21 cellular contexts compared by ENCODE assay signal in genomic region chr3:13715167-13715954, GRCh38.
A peak's percentile ranks its signal among the peaks of the same experiment; 100 is the strongest.
DNase-seq lines count a peak whose midpoint lies in the region; ATAC-seq and TF ChIP-seq lines count a peak whose summit lies in the region.
"Had no signal": no experiment of that assay in that cellular context is flagged by ENCODE, and none has a peak within 500 bp of the region (broad histone marks: within the 10 kb centered on the region; RNA-seq: fewer than 3 reads in every experiment).

No MANE protein-coding gene starts in this region.

- H3K27me3 Mint-ChIP-seq in T-helper 17 cell = no peaks in the 10 kb centered on the region

- no peak overlapping the region for H3K4me3 ChIP-seq in lung
- no peak overlapping the region for H3K4me3 ChIP-seq in vagina
- H3K4me3 ChIP-seq: skin epidermis had no signal

- H3K36me3 Mint-ChIP-seq in T-helper 17 cell (ENCODE audit: low read depth) = no peaks in the 10 kb centered on the region
- H3K36me3 Mint-ChIP-seq: memory B cell had no signal

- no peak overlapping the region for H3K27ac Mint-ChIP-seq in T-helper 17 cell
- H3K27ac Mint-ChIP-seq: memory B cell, naive B cell had no signal

- no peaks in the 10 kb centered on the region for H3K4me1 Mint-ChIP-seq in T-helper 17 cell
- H3K4me1 Mint-ChIP-seq: memory B cell, naive B cell had no signal

- H3K27me3 ChIP-seq in lung (ENCODE audit: control insufficient read depth, insufficient read depth) (no peaks in the 10 kb centered on the region), vagina (no peaks in the 10 kb centered on the region)

- DNase-seq in activated effector memory CD4-positive, alpha-beta T cell treated with anti-CD3 and anti-CD28 coated beads, Interleukin-2, amount 50 U/mL, for 16 hours = peak; percentile 48
- no peak for DNase-seq in activated effector memory CD4-positive, alpha-beta T cell treated with Interleukin-2 at 50 U/mL for 16 hours
- peak; percentile 25 for DNase-seq in activated CD8-positive, alpha-beta memory T cell treated with anti-CD3 and anti-CD28 coated beads, Interleukin-2, amount 50 U/mL, for 48 hours
- DNase-seq in lung (ENCODE audit: low spot score) (peak; percentile 25), vagina (ENCODE audit: extremely low spot score in 2 of 2) (peak; percentile 81), NCI-H524 (lab: John Stamatoyannopoulos, UW) (no peak), T-helper 17 cell (no peak)
- DNase-seq: ACHN; activated naive CD4-positive, alpha-beta T cell treated with Interleukin-2 at 50 U/mL for 16 hours; DMS 273 treated with DMSO at 0.1 percent for 48 hours; IMR-90; naive B cell; NCI-H1436; NCI-H526; Right ventricle myocardium superior; stimulated activated CD4-positive, alpha-beta T cell treated with anti-CD3 and anti-CD28 coated beads, Interleukin-2, amount 100 ng/mL, for 48 hours had no signal

- TF ChIP-seq POLR2A in vagina (IDR thresholded peaks at IDR 0.05) = no peak

- H3K4me3 Mint-ChIP-seq in T-helper 17 cell = no peak overlapping the region
- H3K4me3 Mint-ChIP-seq: memory B cell, naive B cell had no signal

- no peaks in the 10 kb centered on the region for H3K36me3 ChIP-seq in lung (ENCODE audit: control insufficient read depth in 2 of 2, insufficient read depth in 2 of 2, low read length in 2 of 2)
- H3K36me3 ChIP-seq in vagina = no peaks in the 10 kb centered on the region

- intact Hi-C loops in vagina (cut with DNase I) = no loop called here

- no peaks in the 10 kb centered on the region for H3K4me1 ChIP-seq in lung (ENCODE audit: control insufficient read depth in 2 of 2, insufficient read depth in 2 of 2, low read length in 2 of 2)
- no peaks in the 10 kb centered on the region for H3K4me1 ChIP-seq in vagina

- H3K27ac ChIP-seq in lung (ENCODE audit: low read depth in 1 of 2, low read length in 1 of 2) = no peak overlapping the region
- no peak overlapping the region for H3K27ac ChIP-seq in vagina
- H3K27ac ChIP-seq: C4-2B, HL-60, skin epidermis had no signal

- WGBS in lung, 2 donors = 86 to 87% methylated on average over 4 of the region's 4 CpGs

- TF ChIP-seq CTCF in lung (IDR thresholded peaks at IDR 0.05; ENCODE audit: control extremely low read depth, extremely low read depth) = no peak
- no peak for TF ChIP-seq CTCF in vagina (IDR thresholded peaks at IDR 0.05)

- peaks cover 0 to 19% of the 10 kb centered on the region in 2 donors for H3K9me3 ChIP-seq in lung (ENCODE audit: control insufficient read depth in 2 of 2, insufficient read depth in 1 of 2, low read length in 1 of 2)
- H3K9me3 ChIP-seq in vagina = no peaks in the 10 kb centered on the region
- no peaks in the 10 kb centered on the region for H3K9me3 ChIP-seq in T-helper 17 cell (ENCODE audit: control insufficient read depth, low read length, poor library complexity, severe bottlenecking)

- ATAC-seq in lung (ENCODE audit: insufficient read depth, low FRiP score) (no peak), GM21528 (IDR thresholded peaks at IDR 0.05; ENCODE audit: low FRiP score, unreplicated experiment) (no peak), T-helper 17 cell (no peak)

Comparison
In these comparisons a context has a peak if more than half of its experiments do, and no peak if none do; other contexts are left out.
1. DNase-seq: peak in activated effector memory CD4-positive, alpha-beta T cell treated with anti-CD3 and anti-CD28 coated beads, Interleukin-2, amount 50 U/mL, for 16 hours (single experiment), activated CD8-positive, alpha-beta memory T cell treated with anti-CD3 and anti-CD28 coated beads, Interleukin-2, amount 50 U/mL, for 48 hours (single experiment), lung (single experiment) and vagina (2 of 2); none in activated effector memory CD4-positive, alpha-beta T cell treated with Interleukin-2 at 50 U/mL for 16 hours (single experiment), NCI-H524 (0 of 2) and T-helper 17 cell (0 of 3).